In genomic region chr13:100323937-100324336, GRCh38 we compare ENCODE assay signal across 17 cellular contexts.
"Had no signal": no experiment of that assay in that cellular context is flagged by ENCODE, and none has a peak within 500 bp of the region (broad histone marks: within the 10 kb centered on the region; RNA-seq: fewer than 3 reads in every experiment).

No MANE protein-coding gene starts in this region.

- H3K4me1 ChIP-seq: neural progenitor cell, prostate gland, right atrium auricular region, sigmoid colon, thyroid gland had no signal

- H3K4me2 ChIP-seq: neural progenitor cell had no signal

- H3K9me3 ChIP-seq: prostate gland, right atrium auricular region, sigmoid colon, thyroid gland had no signal

- H3K27ac ChIP-seq: coronary artery, neural progenitor cell, prostate gland, right atrium auricular region, sigmoid colon, thyroid gland had no signal

- H2AFZ ChIP-seq: neural progenitor cell had no signal

- H3K27me3 ChIP-seq: neural progenitor cell, right atrium auricular region, sigmoid colon, thyroid gland had no signal

- ATAC-seq: effector memory CD8-positive, alpha-beta T cell; natural killer cell treated with Interleukin-12 subunit alpha and Interleukin-12 subunit beta and Interleukin-15 and Interleukin-18, amount 100 ng/mL, for 72 hours; stimulated activated naive B cell treated with anti-CD40 and anti-IgM and Interleukin-4, amounts not matched to agents 10 μg/mL and 1 μg/mL and 100 μg/mL, for 72 hours had no signal

- H3K9ac ChIP-seq: neural progenitor cell had no signal

- H3K4me3 ChIP-seq: coronary artery, lung, neural progenitor cell, prostate gland, right atrium auricular region, sigmoid colon, thyroid gland had no signal

- H3K36me3 ChIP-seq: neural progenitor cell, prostate gland, thyroid gland had no signal

- DNase-seq: effector memory CD8-positive, alpha-beta T cell; hypothalamus; immature natural killer cell; islet precursor cell; naive B cell; sigmoid colon; stimulated activated CD4-positive, alpha-beta T cell treated with anti-CD3 and anti-CD28 coated beads, Interleukin-4, amount 100 ng/mL, for 4 hours; stimulated activated naive B cell treated with anti-CD40 and anti-IgM and Interleukin-4, amounts not matched to agents 10 μg/mL and 1 μg/mL and 100 μg/mL, for 72 hours; thyroid gland had no signal

- FAIRE-seq: endometrium, frontal cortex had no signal
